In the genomic region with DNA sequence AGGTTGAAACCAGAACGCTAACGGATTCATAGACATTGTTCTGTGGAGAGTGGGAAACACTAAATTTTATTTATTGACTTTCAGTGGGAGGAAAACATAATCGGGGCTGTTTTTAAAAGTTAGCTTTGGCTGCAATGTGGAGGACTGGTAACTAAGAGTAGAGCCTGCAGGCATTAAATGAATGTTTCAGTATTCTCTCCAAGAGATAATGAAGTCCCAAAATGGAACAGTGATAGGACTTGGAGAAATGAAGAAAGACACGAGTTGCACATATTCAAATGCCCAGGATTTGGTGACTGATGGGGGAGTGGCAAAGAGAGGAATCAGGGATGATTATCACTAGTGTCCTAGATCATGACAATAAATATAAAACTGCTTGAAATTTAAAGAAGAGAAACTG, we compare ENCODE assay signal across 24 cellular contexts.
"Had no signal": no experiment of that assay in that cellular context is flagged by ENCODE, and none has a peak within 500 bp of the region (broad histone marks: within the 10 kb centered on the region; RNA-seq: fewer than 3 reads in every experiment).

No MANE protein-coding gene starts in this region.

- ATAC-seq: HepG2, SK-N-SH treated with all-trans-retinoic acid at 6 μM for 48 hours had no signal

- H3K4me1 ChIP-seq: SJCRH30 had no signal

- H3K36me3 ChIP-seq: MG63, SJCRH30 had no signal

- H3K27me3 ChIP-seq: MG63, SJCRH30 had no signal

- H3K4me3 ChIP-seq: MG63, SJCRH30 had no signal

- H3K27ac ChIP-seq: SJCRH30 had no signal

- DNase-seq: IMR-90, Karpas-422, KG1, MG63, NCI-H1092, NCI-H1105 treated with DMSO at 0.1 percent for 48 hours, NCI-H1417 treated with DMSO at 0.1 percent for 48 hours, NCI-H146, NCI-H1694 treated with DMSO at 0.1 percent for 48 hours, NCI-H1930, NCI-H2081, NCI-H2107, NCI-H2171, NCI-H226, NCI-H446, NCI-H510A, NCI-H524 treated with DMSO at 0.1 percent for 48 hours, NCI-H69, NCI-H774, RPMI8226, SHP77 treated with DMSO at 0.1 percent for 48 hours, SJCRH30 had no signal

- H3K9me3 ChIP-seq: MG63, SJCRH30 had no signal
